ENCODE assay signal across 1 cellular context in genomic region chr14:34059925-34060746, GRCh38.
A peak's percentile ranks its signal among the peaks of the same experiment; 100 is the strongest.
TF ChIP-seq lines count a peak whose summit lies in the region.

No MANE protein-coding gene starts in this region.

TF ChIP-seq in A549, 52 proteins besides CTCF, POLR2A, EP300 and RAD21 (continued from another document):
- TF ChIP-seq REST (IDR thresholded peaks at IDR 0.05) (no peak), MYC (IDR thresholded peaks at IDR 0.05; ENCODE audit: borderline replicate concordance, low read length) (0 out of 2 replicates have a peak, but pooled peaks have one; percentile 41), KDM5A (IDR thresholded peaks at IDR 0.05) (no peak), TP53 (CRISPR knock-in tag; IDR thresholded peaks at IDR 0.05) (peak; percentile 75; the same call in 1 of the 2 replicates), RFX5 (IDR thresholded peaks at IDR 0.05) (no peak), HOXB5 (CRISPR knock-in tag; IDR thresholded peaks at IDR 0.05) (0 out of 2 replicates have a peak, but pooled peaks have one; percentile 57), TFCP2L1 (CRISPR knock-in tag; IDR thresholded peaks at IDR 0.05) (peak; percentile 76; the same call in 1 of the 2 replicates), RNF2 (IDR thresholded peaks at IDR 0.05; ENCODE audit: borderline replicate concordance, low read depth) (peak; percentile 66; the same call in 1 of the 2 replicates), CBX2 (IDR thresholded peaks at IDR 0.05; ENCODE audit: borderline replicate concordance, low read depth) (no peak), ZNF302 (CRISPR knock-in tag; IDR thresholded peaks at IDR 0.05) (no peak), NR3C1 (IDR thresholded peaks at IDR 0.05) (no peak), USF2 (IDR thresholded peaks at IDR 0.05) (peak; percentile 26; the same call in 1 of the 2 replicates)
